In genomic region chr14:49620182-49621113, GRCh38 we compare ENCODE assay signal across 8 cellular contexts. TPM values are rescaled to one million over a fixed set of nuclear protein-coding genes. Genes with fewer than 3 reads are reported as not detected.
DNase-seq lines count a peak whose midpoint lies in the region; ATAC-seq and TF ChIP-seq lines count a peak whose summit lies in the region.

MGAT2 (plus strand) TSS chr14:49620799; CDS start chr14:49621269, 470 bp downstream.
RPL36AL (minus strand) TSS chr14:49620626; CDS start chr14:49619104, 1,522 bp downstream.

- peak within 1 kb of the TSS; percentile 97 for H3K4me3 ChIP-seq in fibroblast of mammary gland (ENCODE audit: control insufficient read depth, low read depth, low read length)

- intact Hi-C loops in natural killer cell (cut with micrococcal nuclease) = loop anchor here (1.0 to 10.0 kb wide), 5 partner anchors 14 to 694 kb away; partner anchors contain the start of genes DMAC2L, KLHDC1, L2HGDH and LRR1

- peak within 1 kb of the TSS; percentile 95 for H3K4me3 Mint-ChIP-seq in activated T-helper 17 cell treated with anti-CD3 and anti-CD28 coated beads, Interleukin-2, amount 50 U/mL, for 72 hours
- peak within 1 kb of the TSS; percentile 98 for H3K4me3 Mint-ChIP-seq in natural killer cell

- peak within 1 kb of the TSS; percentile 99 for H3K27ac Mint-ChIP-seq in activated T-helper 17 cell treated with anti-CD3 and anti-CD28 coated beads, Interleukin-2, amount 50 U/mL, for 72 hours
- H3K27ac Mint-ChIP-seq in natural killer cell = peak within 1 kb of the TSS; percentile 99

- peaks cover 19% of the 10 kb centered on the region for H3K4me1 Mint-ChIP-seq in activated T-helper 17 cell treated with anti-CD3 and anti-CD28 coated beads, Interleukin-2, amount 50 U/mL, for 72 hours
- peaks cover 41 to 58% of the 10 kb centered on the region in 2 donors for H3K4me1 Mint-ChIP-seq in natural killer cell

- ATAC-seq in activated T-helper 17 cell treated with anti-CD3 and anti-CD28 coated beads, Interleukin-2, amount 50 U/mL, for 72 hours (replicated peaks) = peak; percentile 90
- peak; percentile 83 to 95 (median 89) for ATAC-seq in natural killer cell

- TF ChIP-seq CTCF in LNCAP (IDR thresholded peaks at IDR 0.05) = 0 out of 2 replicates have a peak, but pooled peaks have one; percentile 21
- peak; percentile 5 for TF ChIP-seq CTCF in fibroblast of mammary gland (conservative IDR thresholded peaks at IDR 0.05; ENCODE audit: control insufficient read depth, insufficient read depth, low read depth, low read length)
- TF ChIP-seq CTCF in natural killer cell (IDR thresholded peaks at IDR 0.05) = peak; percentile 18

- H3K9me3 Mint-ChIP-seq in activated T-helper 17 cell treated with anti-CD3 and anti-CD28 coated beads, Interleukin-2, amount 50 U/mL, for 72 hours = no peaks in the 10 kb centered on the region
- H3K9me3 Mint-ChIP-seq in natural killer cell = no peaks in the 10 kb centered on the region

- H3K27me3 Mint-ChIP-seq in activated T-helper 17 cell treated with anti-CD3 and anti-CD28 coated beads, Interleukin-2, amount 50 U/mL, for 72 hours = no peaks in the 10 kb centered on the region
- H3K27me3 Mint-ChIP-seq in natural killer cell (ENCODE audit: low read depth in 2 of 2) = no peaks in the 10 kb centered on the region

- H3K36me3 Mint-ChIP-seq in activated T-helper 17 cell treated with anti-CD3 and anti-CD28 coated beads, Interleukin-2, amount 50 U/mL, for 72 hours (ENCODE audit: low read depth) = peaks cover 99% of the 10 kb centered on the region
- H3K36me3 Mint-ChIP-seq in natural killer cell = peaks cover 12% of the 10 kb centered on the region

- DNase-seq in ELF-1 (ENCODE audit: low read depth, low spot score) (peak; percentile 99), GOT3 (lab: John Stamatoyannopoulos, UW) (peak; percentile 77), RPMI8226 (peak; percentile 96), fibroblast of mammary gland (ENCODE audit: low read depth) (peak; percentile 99), natural killer cell (peak; percentile 95)
- peak; percentile 95 for DNase-seq in stimulated activated naive CD4-positive, alpha-beta T cell treated with Interleukin-2 at 50 U/mL for 16 hours (lab: John Stamatoyannopoulos, UW)

RNA-seq across cellular contexts. Expression of gene MGAT2, which starts in this region (rescaled TPM):
- total RNA-seq in activated T-helper 17 cell treated with anti-CD3 and anti-CD28 coated beads, Interleukin-2, amount 50 U/mL, for 72 hours = 10 to 100 TPM; 44.6 to 49.3 TPM
- 10 to 100 TPM; 29.9 to 34.8 (median 33.8) TPM for total RNA-seq in natural killer cell

RNA-seq across cellular contexts. Expression of gene RPL36AL, which starts in this region (rescaled TPM):
- 100 to 1,000 TPM; 182 to 184 TPM for total RNA-seq in activated T-helper 17 cell treated with anti-CD3 and anti-CD28 coated beads, Interleukin-2, amount 50 U/mL, for 72 hours
- 100 to 1,000 TPM; 126 to 166 (median 150) TPM for total RNA-seq in natural killer cell

Comparison
In these comparisons a context has a peak if more than half of its experiments do, and no peak if none do; other contexts are left out.
1. Peak in every context shown above with its lines: DNase-seq, ATAC-seq and H3K4me3 ChIP-seq.